ENCODE assay signal across 8 cellular contexts in the genomic region with DNA sequence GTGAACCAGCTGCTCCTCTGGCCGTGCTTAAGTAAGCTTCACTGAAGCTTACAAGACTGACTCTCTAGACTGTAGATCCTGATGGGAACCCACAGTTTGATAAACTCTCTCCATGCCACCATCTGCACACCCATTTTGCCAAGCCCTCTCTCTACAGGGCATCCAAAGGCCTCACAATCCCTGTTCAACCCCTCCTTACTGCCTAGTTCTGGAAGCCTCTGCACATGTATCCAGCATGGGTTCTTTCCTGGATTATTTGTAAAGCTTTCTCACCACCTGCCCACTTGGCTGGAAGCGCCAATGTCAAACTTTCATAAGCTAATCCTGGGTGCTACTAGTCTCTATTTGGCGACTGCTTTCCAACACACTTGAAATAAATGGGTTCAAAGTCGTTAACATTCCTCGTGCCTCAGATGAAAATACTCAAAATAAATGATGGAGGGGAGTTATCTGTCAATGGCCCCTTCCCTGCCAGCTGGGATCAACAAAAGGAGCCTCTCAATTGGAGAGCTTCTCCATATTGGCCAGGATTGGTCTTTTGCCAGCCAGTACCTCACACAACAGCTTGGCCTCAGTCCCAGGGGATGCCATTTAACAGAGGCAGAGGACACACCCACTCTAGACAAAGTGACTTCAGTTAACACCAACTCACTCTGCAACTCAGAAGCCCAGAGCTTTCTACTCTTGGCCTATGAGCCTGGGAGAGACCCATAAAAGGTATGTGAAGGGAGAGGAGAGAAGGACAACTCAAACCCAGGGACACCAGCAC. TPM values are rescaled to one million over a fixed set of nuclear protein-coding genes. Genes with fewer than 3 reads are reported as not detected.
DNase-seq lines count a peak whose midpoint lies in the region; ATAC-seq, FAIRE-seq and TF ChIP-seq lines count a peak whose summit lies in the region.

No MANE protein-coding gene starts in this region.

- no peaks in the 10 kb centered on the region for H3K9me3 Mint-ChIP-seq in memory B cell

- peak; percentile 86 for DNase-seq in DMS153 treated with DMSO at 0.1 percent for 48 hours (lab: John Stamatoyannopoulos, UW; ENCODE audit: unreplicated experiment)
- peak; percentile 85 for DNase-seq in NCI-H128 (lab: John Stamatoyannopoulos, UW; ENCODE audit: unreplicated experiment)
- no peak for DNase-seq in memory B cell (ENCODE audit: low spot score in 2 of 2)
- no peak for DNase-seq in GM12892 (ENCODE audit: insufficient read length)
- no peak for DNase-seq in activated CD8-positive, alpha-beta memory T cell treated with anti-CD3 and anti-CD28 coated beads, Interleukin-2, amount 50 U/mL, for 4 hours
- DNase-seq in NK-92 (lab: John Stamatoyannopoulos, UW; ENCODE audit: unreplicated experiment), result no peak

- TF ChIP-seq POLR2A in GM12892 (IDR thresholded peaks at IDR 0.05; ENCODE audit: low read depth, low read length), result no peak

- peak overlapping the region; percentile 43 for H3K27ac Mint-ChIP-seq in memory B cell

- peak; percentile 62 for ATAC-seq in SK-N-SH treated with all-trans-retinoic acid at 6 μM for 48 hours
- peak; percentile 66 for ATAC-seq in memory B cell (ENCODE audit: low read depth)
- no peak for ATAC-seq in GM18868 (IDR thresholded peaks at IDR 0.05; ENCODE audit: unreplicated experiment)

- FAIRE-seq in GM12892 (lab: Jason Lieb, UNC), result no peak

- H3K36me3 Mint-ChIP-seq in memory B cell, result peaks cover 8% of the 10 kb centered on the region

- H3K27me3 Mint-ChIP-seq in memory B cell, result no peaks in the 10 kb centered on the region

- H3K4me1 Mint-ChIP-seq in memory B cell, result peaks cover 47% of the 10 kb centered on the region

- H3K4me3 Mint-ChIP-seq in memory B cell, result peak overlapping the region; percentile 27

TF ChIP-seq in SK-N-SH treated with all-trans-retinoic acid at 6 μM for 48 hours, 23 proteins besides CTCF, POLR2A, EP300 and RAD21:
- TF ChIP-seq TOX (CRISPR knock-in tag; IDR thresholded peaks at IDR 0.05; ENCODE audit: borderline replicate concordance), result no peak
- TF ChIP-seq SNAI2 (CRISPR knock-in tag; IDR thresholded peaks at IDR 0.05), result no peak
- no peak for TF ChIP-seq ESRRG (CRISPR knock-in tag; IDR thresholded peaks at IDR 0.05)
- no peak for TF ChIP-seq POU6F1 (CRISPR knock-in tag; IDR thresholded peaks at IDR 0.05; ENCODE audit: borderline replicate concordance, low read depth)
- TF ChIP-seq GLIS3 (CRISPR knock-in tag; IDR thresholded peaks at IDR 0.05), result no peak
- no peak for TF ChIP-seq ZFP30 (CRISPR knock-in tag; IDR thresholded peaks at IDR 0.05)
- TF ChIP-seq, protein P1, sequence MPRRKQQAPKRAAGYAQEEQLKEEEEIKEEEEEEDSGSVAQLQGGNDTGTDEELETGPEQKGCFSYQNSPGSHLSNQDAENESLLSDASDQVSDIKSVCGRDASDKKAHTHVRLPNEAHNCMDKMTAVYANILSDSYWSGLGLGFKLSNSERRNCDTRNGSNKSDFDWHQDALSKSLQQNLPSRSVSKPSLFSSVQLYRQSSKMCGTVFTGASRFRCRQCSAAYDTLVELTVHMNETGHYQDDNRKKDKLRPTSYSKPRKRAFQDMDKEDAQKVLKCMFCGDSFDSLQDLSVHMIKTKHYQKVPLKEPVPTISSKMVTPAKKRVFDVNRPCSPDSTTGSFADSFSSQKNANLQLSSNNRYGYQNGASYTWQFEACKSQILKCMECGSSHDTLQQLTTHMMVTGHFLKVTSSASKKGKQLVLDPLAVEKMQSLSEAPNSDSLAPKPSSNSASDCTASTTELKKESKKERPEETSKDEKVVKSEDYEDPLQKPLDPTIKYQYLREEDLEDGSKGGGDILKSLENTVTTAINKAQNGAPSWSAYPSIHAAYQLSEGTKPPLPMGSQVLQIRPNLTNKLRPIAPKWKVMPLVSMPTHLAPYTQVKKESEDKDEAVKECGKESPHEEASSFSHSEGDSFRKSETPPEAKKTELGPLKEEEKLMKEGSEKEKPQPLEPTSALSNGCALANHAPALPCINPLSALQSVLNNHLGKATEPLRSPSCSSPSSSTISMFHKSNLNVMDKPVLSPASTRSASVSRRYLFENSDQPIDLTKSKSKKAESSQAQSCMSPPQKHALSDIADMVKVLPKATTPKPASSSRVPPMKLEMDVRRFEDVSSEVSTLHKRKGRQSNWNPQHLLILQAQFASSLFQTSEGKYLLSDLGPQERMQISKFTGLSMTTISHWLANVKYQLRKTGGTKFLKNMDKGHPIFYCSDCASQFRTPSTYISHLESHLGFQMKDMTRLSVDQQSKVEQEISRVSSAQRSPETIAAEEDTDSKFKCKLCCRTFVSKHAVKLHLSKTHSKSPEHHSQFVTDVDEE (CRISPR knock-in tag; IDR thresholded peaks at IDR 0.05), result no peak
- TF ChIP-seq ZNF8 (CRISPR knock-in tag; IDR thresholded peaks at IDR 0.05), result no peak
- TF ChIP-seq, protein P2, sequence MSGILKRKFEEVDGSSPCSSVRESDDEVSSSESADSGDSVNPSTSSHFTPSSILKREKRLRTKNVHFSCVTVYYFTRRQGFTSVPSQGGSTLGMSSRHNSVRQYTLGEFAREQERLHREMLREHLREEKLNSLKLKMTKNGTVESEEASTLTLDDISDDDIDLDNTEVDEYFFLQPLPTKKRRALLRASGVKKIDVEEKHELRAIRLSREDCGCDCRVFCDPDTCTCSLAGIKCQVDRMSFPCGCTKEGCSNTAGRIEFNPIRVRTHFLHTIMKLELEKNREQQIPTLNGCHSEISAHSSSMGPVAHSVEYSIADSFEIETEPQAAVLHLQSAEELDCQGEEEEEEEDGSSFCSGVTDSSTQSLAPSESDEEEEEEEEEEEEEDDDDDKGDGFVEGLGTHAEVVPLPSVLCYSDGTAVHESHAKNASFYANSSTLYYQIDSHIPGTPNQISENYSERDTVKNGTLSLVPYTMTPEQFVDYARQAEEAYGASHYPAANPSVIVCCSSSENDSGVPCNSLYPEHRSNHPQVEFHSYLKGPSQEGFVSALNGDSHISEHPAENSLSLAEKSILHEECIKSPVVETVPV (CRISPR knock-in tag; IDR thresholded peaks at IDR 0.05), result no peak
- TF ChIP-seq ISL1 (CRISPR knock-in tag; IDR thresholded peaks at IDR 0.05), result no peak
- no peak for TF ChIP-seq ZNF565 (CRISPR knock-in tag; conservative IDR thresholded peaks at IDR 0.05; ENCODE audit: low read depth)
- no peak for TF ChIP-seq OSR1 (CRISPR knock-in tag; IDR thresholded peaks at IDR 0.05)
- TF ChIP-seq ZNF70 (CRISPR knock-in tag; IDR thresholded peaks at IDR 0.05), result no peak
- no peak for TF ChIP-seq ZFP3 (CRISPR knock-in tag; IDR thresholded peaks at IDR 0.05)
- no peak for TF ChIP-seq ARNTL (CRISPR knock-in tag; IDR thresholded peaks at IDR 0.05; ENCODE audit: borderline replicate concordance, low read depth)
- TF ChIP-seq CREB5 (CRISPR knock-in tag; IDR thresholded peaks at IDR 0.05; ENCODE audit: low read depth), result no peak
- no peak for TF ChIP-seq TCF4 (CRISPR knock-in tag; IDR thresholded peaks at IDR 0.05; ENCODE audit: borderline replicate concordance)

RNA-seq across cellular contexts. Expression of gene SH3BP5, which starts 48.1 kb away (rescaled TPM):
- polyA plus RNA-seq in GM12892 (2012; ENCODE audit: missing spikeins), result 25.2 TPM

Comparison
In these comparisons a context has a peak if more than half of its experiments do, and no peak if none do; other contexts are left out.
1. DNase-seq: peak in DMS153 treated with DMSO at 0.1 percent for 48 hours (single experiment) and NCI-H128 (single experiment); none in memory B cell (0 of 2), GM12892 (single experiment), activated CD8-positive, alpha-beta memory T cell treated with anti-CD3 and anti-CD28 coated beads, Interleukin-2, amount 50 U/mL, for 4 hours (single experiment) and NK-92 (single experiment).